Comparison of ENCODE assay signal across 20 cellular contexts in the genomic region with DNA sequence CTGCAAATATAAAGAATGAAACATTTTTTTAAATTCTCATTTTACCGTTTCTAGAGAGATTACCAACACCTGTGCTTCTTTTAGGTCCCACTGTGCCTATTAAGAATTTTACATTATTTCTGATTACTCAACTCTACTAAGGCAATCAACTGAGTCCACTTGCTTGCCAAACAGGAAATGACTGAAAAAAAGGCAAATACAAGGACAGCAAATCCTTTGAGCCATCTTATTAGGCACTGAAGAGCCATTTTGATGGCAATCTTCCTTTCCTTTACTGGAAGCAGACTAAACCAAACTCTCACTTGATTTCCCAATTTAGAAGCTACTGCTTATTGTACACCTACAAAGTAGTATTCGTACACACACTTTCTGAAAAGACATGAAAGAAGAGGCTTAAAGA.
DNase-seq lines count a peak whose midpoint lies in the region; ATAC-seq and TF ChIP-seq lines count a peak whose summit lies in the region.
"Had no signal": no experiment of that assay in that cellular context is flagged by ENCODE, and none has a peak within 500 bp of the region (broad histone marks: within the 10 kb centered on the region; RNA-seq: fewer than 3 reads in every experiment).

No MANE protein-coding gene starts in this region.

- POLR2A ChIA-PET in naive thymus-derived CD4-positive, alpha-beta T cell (lab: Charles Lee), result no interaction called here

- no peaks in the 10 kb centered on the region for H3K27me3 Mint-ChIP-seq in naive thymus-derived CD4-positive, alpha-beta T cell

- intact Hi-C loops in naive thymus-derived CD4-positive, alpha-beta T cell (cut with micrococcal nuclease), result no loop called here

- no peak overlapping the region for H3K27ac Mint-ChIP-seq in naive thymus-derived CD4-positive, alpha-beta T cell

- no peaks in the 10 kb centered on the region for H3K36me3 Mint-ChIP-seq in naive thymus-derived CD4-positive, alpha-beta T cell

- H3K27ac ChIP-seq in osteoblast (ENCODE audit: low read depth, low read length), result no peak overlapping the region
- no peak overlapping the region for H3K27ac ChIP-seq in naive thymus-derived CD4-positive, alpha-beta T cell (ENCODE audit: low read depth, low read length)
- H3K27ac ChIP-seq: ascending aorta, C4-2B, thoracic aorta had no signal

- H3K4me1 Mint-ChIP-seq in naive thymus-derived CD4-positive, alpha-beta T cell, result no peaks in the 10 kb centered on the region

- H4K20me1 ChIP-seq in osteoblast (ENCODE audit: insufficient read depth, low read length), result no peaks in the 10 kb centered on the region

- CTCF ChIA-PET in naive thymus-derived CD4-positive, alpha-beta T cell (lab: Charles Lee), result no interaction called here

- H3K9me3 ChIP-seq in osteoblast (ENCODE audit: low read depth, low read length), result no peaks in the 10 kb centered on the region
- H3K9me3 ChIP-seq in naive thymus-derived CD4-positive, alpha-beta T cell (ENCODE audit: control insufficient read depth in 2 of 3, low read length in 3 of 3), result no peaks in the 10 kb centered on the region
- H3K9me3 ChIP-seq: ascending aorta, thoracic aorta had no signal

- H3K27me3 ChIP-seq in osteoblast (ENCODE audit: insufficient read depth, low read length), result no peaks in the 10 kb centered on the region
- no peaks in the 10 kb centered on the region for H3K27me3 ChIP-seq in naive thymus-derived CD4-positive, alpha-beta T cell (ENCODE audit: control insufficient read depth in 2 of 2, insufficient read depth in 2 of 2, low read length in 2 of 2)
- H3K27me3 ChIP-seq: ascending aorta had no signal

- no peak for TF ChIP-seq CTCF in osteoblast (IDR thresholded peaks at IDR 0.05; ENCODE audit: extremely low read depth, low read depth, low read length)

- no peaks in the 10 kb centered on the region for H3K36me3 ChIP-seq in osteoblast (ENCODE audit: insufficient read depth, low read length)
- H3K36me3 ChIP-seq in naive thymus-derived CD4-positive, alpha-beta T cell (ENCODE audit: control insufficient read depth in 2 of 3, insufficient read depth in 3 of 3, low read length in 3 of 3), result no peaks in the 10 kb centered on the region
- H3K36me3 ChIP-seq: ascending aorta, thoracic aorta had no signal

- peaks cover 8% of the 10 kb centered on the region for H3K4me1 ChIP-seq in osteoblast (ENCODE audit: insufficient read depth, low read length)
- no peaks in the 10 kb centered on the region for H3K4me1 ChIP-seq in naive thymus-derived CD4-positive, alpha-beta T cell (ENCODE audit: control insufficient read depth in 2 of 2, insufficient read depth in 2 of 2, low read length in 2 of 2)
- H3K4me1 ChIP-seq: ascending aorta had no signal

- peaks cover 0 to 6% (median 0%) of the 10 kb centered on the region in 11 donors for H3K9me3 Mint-ChIP-seq in naive thymus-derived CD4-positive, alpha-beta T cell

- no peaks in the 10 kb centered on the region for H3K79me2 ChIP-seq in osteoblast (ENCODE audit: insufficient read depth, low read length)

- H3K4me3 ChIP-seq in osteoblast (ENCODE audit: insufficient read depth, low read length), result no peak overlapping the region
- H3K4me3 ChIP-seq in naive thymus-derived CD4-positive, alpha-beta T cell (ENCODE audit: low read length), result no peak overlapping the region
- H3K4me3 ChIP-seq: ascending aorta, K562, thoracic aorta had no signal

- DNase-seq in EH (ENCODE audit: low read depth) (peak; percentile 51), NCI-H146 (lab: John Stamatoyannopoulos, UW) (peak; percentile 13), osteoblast (ENCODE audit: insufficient read length, low spot score, missing footprints) (no peak), NCI-H1694 (lab: John Stamatoyannopoulos, UW) (no peak)
- DNase-seq in naive thymus-derived CD4-positive, alpha-beta T cell, result no peak
- DNase-seq: activated CD4-positive, CD25-positive, alpha-beta regulatory T cell treated with anti-CD3 and anti-CD28 coated beads, Interleukin-2, amount 50 U/mL, for 72 hours; activated CD8-positive, alpha-beta memory T cell treated with anti-CD3 and anti-CD28 coated beads, Interleukin-2, amount 50 U/mL, for 4 hours; DND-41; erythroblast; left colon; NCI-H1048; NCI-H2171; SHP77; stimulated activated CD4-positive, alpha-beta T cell treated with anti-CD3 and anti-CD28 coated beads, Interleukin-4, amount 100 ng/mL, for 4 hours had no signal

- ATAC-seq in esophagus mucosa (peak; percentile 47), HG03571 (IDR thresholded peaks at IDR 0.05; ENCODE audit: unreplicated experiment) (no peak)
- ATAC-seq in naive thymus-derived CD4-positive, alpha-beta T cell, result no peak
- ATAC-seq: K562, left colon had no signal

- no peak overlapping the region for H3K4me2 ChIP-seq in osteoblast (ENCODE audit: insufficient read depth, low read length)

- H2AFZ ChIP-seq in osteoblast (ENCODE audit: low read length), result peak overlapping the region; percentile 47

- no peak overlapping the region for H3K4me3 Mint-ChIP-seq in naive thymus-derived CD4-positive, alpha-beta T cell

Comparison
In these comparisons a context has a peak if more than half of its experiments do, and no peak if none do; other contexts are left out.
1. DNase-seq: peak in EH (single experiment) and NCI-H146 (single experiment); none in osteoblast (single experiment), NCI-H1694 (single experiment) and naive thymus-derived CD4-positive, alpha-beta T cell (0 of 9).